ENCODE assay signal across 1 cellular context in the genomic region with DNA sequence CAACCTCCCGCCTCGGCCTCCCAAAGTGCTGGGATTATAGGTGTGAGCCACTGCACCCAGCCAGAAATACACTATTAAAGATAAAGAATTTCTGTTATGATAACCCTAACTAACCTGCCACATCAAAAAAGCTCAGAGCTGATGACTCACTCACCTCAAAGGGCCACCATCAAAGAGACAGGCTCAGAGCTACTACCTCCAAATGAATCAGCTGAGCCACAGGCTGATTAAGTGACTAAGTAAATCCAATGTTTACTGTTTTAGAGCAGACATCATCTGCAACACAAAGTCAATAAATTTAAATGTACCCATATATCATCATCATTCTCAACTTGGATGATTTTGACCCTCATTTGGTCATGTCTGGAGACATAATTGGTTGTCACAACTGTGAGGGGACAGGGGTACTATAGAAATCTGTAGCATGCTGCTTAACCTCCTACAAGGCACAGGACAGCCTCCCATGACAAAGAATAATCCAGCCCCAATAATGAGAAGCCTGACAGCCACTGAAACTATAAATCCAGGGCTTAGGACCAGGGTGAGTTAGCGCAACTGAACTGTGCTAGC.
TF ChIP-seq lines count a peak whose summit lies in the region.

No MANE protein-coding gene starts in this region.

TF ChIP-seq in HEK293, 187 proteins besides CTCF, POLR2A, EP300 and RAD21 (continued from another document):
- TF ChIP-seq, protein P1, sequence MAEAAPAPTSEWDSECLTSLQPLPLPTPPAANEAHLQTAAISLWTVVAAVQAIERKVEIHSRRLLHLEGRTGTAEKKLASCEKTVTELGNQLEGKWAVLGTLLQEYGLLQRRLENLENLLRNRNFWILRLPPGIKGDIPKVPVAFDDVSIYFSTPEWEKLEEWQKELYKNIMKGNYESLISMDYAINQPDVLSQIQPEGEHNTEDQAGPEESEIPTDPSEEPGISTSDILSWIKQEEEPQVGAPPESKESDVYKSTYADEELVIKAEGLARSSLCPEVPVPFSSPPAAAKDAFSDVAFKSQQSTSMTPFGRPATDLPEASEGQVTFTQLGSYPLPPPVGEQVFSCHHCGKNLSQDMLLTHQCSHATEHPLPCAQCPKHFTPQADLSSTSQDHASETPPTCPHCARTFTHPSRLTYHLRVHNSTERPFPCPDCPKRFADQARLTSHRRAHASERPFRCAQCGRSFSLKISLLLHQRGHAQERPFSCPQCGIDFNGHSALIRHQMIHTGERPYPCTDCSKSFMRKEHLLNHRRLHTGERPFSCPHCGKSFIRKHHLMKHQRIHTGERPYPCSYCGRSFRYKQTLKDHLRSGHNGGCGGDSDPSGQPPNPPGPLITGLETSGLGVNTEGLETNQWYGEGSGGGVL (tag by site-specific recombination; IDR thresholded peaks at IDR 0.05), result peak; percentile 36; the same call in 1 of the 2 replicates
- TF ChIP-seq, protein P2, sequence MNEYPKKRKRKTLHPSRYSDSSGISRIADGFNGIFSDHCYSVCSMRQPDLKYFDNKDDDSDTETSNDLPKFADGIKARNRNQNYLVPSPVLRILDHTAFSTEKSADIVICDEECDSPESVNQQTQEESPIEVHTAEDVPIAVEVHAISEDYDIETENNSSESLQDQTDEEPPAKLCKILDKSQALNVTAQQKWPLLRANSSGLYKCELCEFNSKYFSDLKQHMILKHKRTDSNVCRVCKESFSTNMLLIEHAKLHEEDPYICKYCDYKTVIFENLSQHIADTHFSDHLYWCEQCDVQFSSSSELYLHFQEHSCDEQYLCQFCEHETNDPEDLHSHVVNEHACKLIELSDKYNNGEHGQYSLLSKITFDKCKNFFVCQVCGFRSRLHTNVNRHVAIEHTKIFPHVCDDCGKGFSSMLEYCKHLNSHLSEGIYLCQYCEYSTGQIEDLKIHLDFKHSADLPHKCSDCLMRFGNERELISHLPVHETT (tag by site-specific recombination; IDR thresholded peaks at IDR 0.05), result peak; percentile 70; the same call in 1 of the 2 replicates
- TF ChIP-seq ZNF274 (IDR thresholded peaks at IDR 0.05; ENCODE audit: low read length) (no peak), ZNF274 (tag by site-specific recombination; IDR thresholded peaks at IDR 0.05; ENCODE audit: borderline replicate concordance) (no peak), ZNF48 (tag by site-specific recombination; IDR thresholded peaks at IDR 0.05) (no peak)
